7 cellular contexts compared by ENCODE assay signal in the genomic region with DNA sequence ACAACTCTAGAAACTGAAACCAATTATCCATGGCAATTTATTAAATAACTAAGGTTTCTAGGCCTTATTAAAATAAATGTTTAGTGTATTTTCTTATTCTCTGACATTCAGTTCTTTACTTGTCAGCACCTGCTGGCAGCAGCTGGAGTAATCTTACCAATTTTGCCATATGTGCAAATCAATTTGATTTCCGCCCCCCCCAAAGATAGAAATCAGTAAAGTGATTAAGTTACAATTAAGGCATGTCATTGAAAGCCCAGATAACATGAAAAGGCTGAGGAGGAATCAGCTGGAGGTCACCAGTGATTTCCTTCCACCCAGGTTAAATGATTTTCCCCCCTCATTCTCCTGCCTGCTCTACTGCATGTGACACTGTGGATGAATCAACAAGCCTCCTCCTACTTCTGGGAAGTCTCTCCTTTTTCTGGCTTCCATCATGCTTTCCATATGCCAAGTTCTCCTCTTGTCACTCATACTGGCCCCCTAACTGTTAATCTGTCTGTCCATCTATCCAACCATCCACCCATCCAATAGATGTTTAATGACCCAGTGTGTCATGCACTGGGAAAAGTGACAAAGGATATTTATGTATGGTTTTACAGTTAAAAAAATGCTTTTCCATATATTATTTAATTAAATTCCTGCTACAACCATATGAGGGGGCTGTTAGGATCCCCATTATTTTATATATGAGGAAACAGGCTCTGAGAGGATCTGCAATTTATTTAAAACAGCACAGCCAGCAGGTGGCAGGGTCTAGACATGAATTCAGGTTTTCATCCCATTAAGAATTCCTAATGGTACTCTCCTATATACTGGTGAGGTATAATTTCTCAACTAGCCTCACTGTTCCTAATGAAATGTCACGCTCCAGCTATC.
A peak's percentile ranks its signal among the peaks of the same experiment; 100 is the strongest.
DNase-seq lines count a peak whose midpoint lies in the region; ATAC-seq and TF ChIP-seq lines count a peak whose summit lies in the region.

No MANE protein-coding gene starts in this region.

- peaks cover 0 to 15% (median 13%) of the 10 kb centered on the region in 3 donors for H3K4me1 ChIP-seq in esophagus squamous epithelium

- H3K27ac ChIP-seq in esophagus squamous epithelium: no peak overlapping the region

- peak overlapping the region in 2 of 3 donors; percentile 31 to 43 for H3K4me3 Mint-ChIP-seq in T-cell

- no peaks in the 10 kb centered on the region for H3K27me3 Mint-ChIP-seq in T-cell

- CTCF ChIA-PET in T-cell (lab: Charles Lee): interaction anchor here (0.6 to 2.1 kb wide), 21 partner anchors 10 to 405 kb away, joined by 3 to 14 read pairs (median 4); a partner anchor contains a TSS

- POLR2A ChIA-PET in T-cell (lab: Charles Lee): interaction anchor here (0.6 to 0.8 kb wide), 6 partner anchors 13 to 1141 kb away, joined by 3 to 9 read pairs (median 4); no protein-coding TSS in a partner anchor

- WGBS in esophagus squamous epithelium, 2 donors: 55 to 84% methylated on average over 2 of the region's 2 CpGs

- no peak overlapping the region for H3K4me3 ChIP-seq in esophagus squamous epithelium

- no peaks in the 10 kb centered on the region for H3K36me3 ChIP-seq in esophagus squamous epithelium

- no peaks in the 10 kb centered on the region for H3K27me3 ChIP-seq in esophagus squamous epithelium

- H3K9me3 ChIP-seq in esophagus squamous epithelium: no peaks in the 10 kb centered on the region

- peak; percentile 32 to 77 (median 62) for TF ChIP-seq CTCF in esophagus squamous epithelium (IDR thresholded peaks at IDR 0.05)

- TF ChIP-seq POLR2A in esophagus squamous epithelium (IDR thresholded peaks at IDR 0.05): no peak

- H3K27ac Mint-ChIP-seq in T-cell: peak overlapping the region; percentile 84 to 86

- H3K36me3 Mint-ChIP-seq in T-cell: no peaks in the 10 kb centered on the region

- H3K9me3 Mint-ChIP-seq in T-cell: no peaks in the 10 kb centered on the region

- ATAC-seq in T-cell (replicated peaks in 1 of 4) (peak; percentile 10 to 31 (median 21)), GM18873 (IDR thresholded peaks at IDR 0.05; ENCODE audit: low FRiP score, unreplicated experiment) (no peak), GM19397 (IDR thresholded peaks at IDR 0.05; ENCODE audit: unreplicated experiment) (no peak)

- peaks cover 34 to 45% (median 43%) of the 10 kb centered on the region in 3 donors for H3K4me1 Mint-ChIP-seq in T-cell

- intact Hi-C loops in esophagus squamous epithelium (cut with DNase I): loop anchor here (5.0 to 10.0 kb wide), 5 partner anchors 105 to 395 kb away; a partner anchor contains a TSS

- peak; percentile 71 for DNase-seq in EL
- DNase-seq in M059J (ENCODE audit: low read depth): peak; percentile 67
- DNase-seq in T-cell: peak in 7 of 34 experiments; percentile 3 to 16 (median 8)
- no peak for DNase-seq in esophagus squamous epithelium (lab: John Stamatoyannopoulos, UW)
- peak; percentile 30 for DNase-seq in non-pigmented ciliary epithelial cell (ENCODE audit: low read depth)

Comparison
In these comparisons a context has a peak if more than half of its experiments do, and no peak if none do; other contexts are left out.
1. ATAC-seq: peak in T-cell (4 of 4); none in GM18873 (single experiment) and GM19397 (single experiment).